In the genomic region with DNA sequence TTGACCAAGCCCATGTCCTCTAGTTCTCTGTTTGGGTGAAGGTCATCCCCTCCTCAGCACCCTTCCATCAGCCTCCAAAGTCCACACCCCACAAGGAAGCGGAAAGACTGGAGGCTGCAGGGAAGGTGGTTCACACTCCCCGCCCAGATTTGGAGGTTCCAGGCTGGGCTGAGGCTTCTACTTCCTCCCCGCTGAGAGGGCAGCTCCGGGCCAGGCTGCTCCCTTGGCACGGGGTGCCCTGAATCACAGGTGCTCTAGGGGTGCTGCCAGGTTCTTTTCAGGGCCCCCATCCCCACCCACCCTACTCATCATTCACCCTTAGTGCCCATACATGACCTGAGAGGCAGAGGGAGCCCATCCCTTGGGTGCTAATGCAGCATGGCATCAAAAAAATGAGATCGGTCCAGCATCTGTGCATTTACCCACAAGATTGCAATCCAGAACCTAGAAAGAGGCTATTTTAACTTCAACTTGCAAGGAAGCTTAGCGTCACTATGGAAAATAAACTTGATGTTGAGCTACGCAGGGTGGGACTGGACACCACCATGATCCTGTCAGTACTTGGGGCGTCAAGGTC, we compare ENCODE assay signal across 13 cellular contexts.
"Had no signal": no experiment of that assay in that cellular context is flagged by ENCODE, and none has a peak within 500 bp of the region (broad histone marks: within the 10 kb centered on the region; RNA-seq: fewer than 3 reads in every experiment).

No MANE protein-coding gene starts in this region.

- H3K4me3 Mint-ChIP-seq: dendritic cell treated with granulocyte-macrophage colony-stimulating factor and Interleukin-4, amounts not matched to agents 40 ng/mL and 50 ng/mL, for 4 days; effector memory CD8-positive, alpha-beta T cell; nephron; stimulated activated effector memory CD8-positive, alpha-beta T cell treated with anti-CD3 and anti-CD28 coated beads, Interleukin-12 subunit alpha, Interleukin-12 subunit beta, amount 100 ng/mL, for 72 hours; T-helper 2 cell treated with Interferon-gamma antibody and Interleukin-4, amounts not matched to agents 5 μg/mL and 100 μg/mL, for 36 hours had no signal

- H3K36me3 ChIP-seq: tibial nerve had no signal

- H3K27ac Mint-ChIP-seq: dendritic cell treated with granulocyte-macrophage colony-stimulating factor and Interleukin-4, amounts not matched to agents 40 ng/mL and 50 ng/mL, for 4 days; effector memory CD8-positive, alpha-beta T cell; T-helper 2 cell treated with Interferon-gamma antibody and Interleukin-4, amounts not matched to agents 5 μg/mL and 100 μg/mL, for 36 hours had no signal

- H3K9me3 Mint-ChIP-seq: T-helper 2 cell treated with Interferon-gamma antibody and Interleukin-4, amounts not matched to agents 5 μg/mL and 100 μg/mL, for 36 hours had no signal

- H3K27me3 ChIP-seq: tibial nerve had no signal

- H3K4me3 ChIP-seq: skin epidermis, tibial nerve had no signal

- DNase-seq: activated CD4-positive, alpha-beta T cell treated with anti-CD3 and anti-CD28 coated beads, Interleukin-2, amount 50 U/mL, for 4 hours; activated gamma-delta T cell; activated T-cell treated with anti-CD3 and anti-CD28 coated beads, Interleukin-2, amount 50 U/mL, for 1 hour; caudate nucleus; effector memory CD8-positive, alpha-beta T cell; hippocampal formation; SIG-M5 had no signal

- H3K27ac ChIP-seq: tibial nerve had no signal
